In genomic region chr19:49556412-49557398, GRCh38 we compare ENCODE assay signal across 10 cellular contexts. TPM values are rescaled to one million over a fixed set of nuclear protein-coding genes. Genes with fewer than 3 reads are reported as not detected.
DNase-seq lines count a peak whose midpoint lies in the region; ATAC-seq lines count a peak whose summit lies in the region.
"Had no signal": no experiment of that assay in that cellular context is flagged by ENCODE, and none has a peak within 500 bp of the region (broad histone marks: within the 10 kb centered on the region; RNA-seq: fewer than 3 reads in every experiment).

No MANE protein-coding gene starts in this region.

- H4K20me1 ChIP-seq in Karpas-422 (ENCODE audit: insufficient read depth, low read depth, low read length) = no peaks in the 10 kb centered on the region; the same call in 1 of the 2 replicates

- intact Hi-C loops in activated T-helper 2 cell treated with anti-CD3 and anti-CD28 coated beads, Interferon-gamma antibody, Interleukin-2, Interleukin-4, amounts not matched to agents 10 μg/mL and 5 μg/mL and 100 μg/mL, durations not matched to agents 14 hours and 24 hours and 36 hours (cut with micrococcal nuclease) = no loop called here

- peak; percentile 7 for ATAC-seq in stimulated activated naive CD8-positive, alpha-beta T cell treated with anti-CD3 and anti-CD28 coated beads, Interleukin-15, Interleukin-2, amounts not matched to agents 100 U/mL and 50 U/mL, for 24 hours

- no peaks in the 10 kb centered on the region for H3K4me1 ChIP-seq in iPS-20b (ENCODE audit: insufficient read depth, low read length)
- no peaks in the 10 kb centered on the region for H3K4me1 ChIP-seq in Karpas-422 (ENCODE audit: low read length)

- peak overlapping the region; percentile 80; the same call in 1 of the 2 replicates for H3K9ac ChIP-seq in iPS-20b (ENCODE audit: low read depth, low read length)
- H3K9ac ChIP-seq in Karpas-422 (ENCODE audit: low read length) = no peak overlapping the region

- peak overlapping the region; percentile 4 for H3K27ac Mint-ChIP-seq in activated T-helper 2 cell treated with anti-CD3 and anti-CD28 coated beads, Interferon-gamma antibody, Interleukin-2, Interleukin-4, amounts not matched to agents 10 μg/mL and 5 μg/mL and 100 μg/mL, durations not matched to agents 14 hours and 24 hours and 36 hours

- H3K4me1 Mint-ChIP-seq in activated T-helper 2 cell treated with anti-CD3 and anti-CD28 coated beads, Interferon-gamma antibody, Interleukin-2, Interleukin-4, amounts not matched to agents 10 μg/mL and 5 μg/mL and 100 μg/mL, durations not matched to agents 14 hours and 24 hours and 36 hours (ENCODE audit: low read depth) = peaks cover 66% of the 10 kb centered on the region

- no peak overlapping the region for H3K4me2 ChIP-seq in Karpas-422 (ENCODE audit: low read depth, low read length, poor library complexity, severe bottlenecking)

- H3K36me3 ChIP-seq in iPS-20b (ENCODE audit: insufficient read depth, low read depth, low read length) (peaks cover 38% of the 10 kb centered on the region), Karpas-422 (ENCODE audit: insufficient read depth, low read length) (peaks cover 24% of the 10 kb centered on the region)

- H3K4me3 ChIP-seq in iPS-20b (ENCODE audit: low read length) (peak overlapping the region; percentile 85), Karpas-422 (ENCODE audit: low read length) (no peak overlapping the region)

- H3K36me3 Mint-ChIP-seq in activated T-helper 2 cell treated with anti-CD3 and anti-CD28 coated beads, Interferon-gamma antibody, Interleukin-2, Interleukin-4, amounts not matched to agents 10 μg/mL and 5 μg/mL and 100 μg/mL, durations not matched to agents 14 hours and 24 hours and 36 hours (ENCODE audit: low read depth) = peaks cover 65% of the 10 kb centered on the region

- H3K27me3 ChIP-seq in iPS-20b (ENCODE audit: insufficient read depth, low read length) (no peaks in the 10 kb centered on the region), Karpas-422 (ENCODE audit: low read length) (no peaks in the 10 kb centered on the region)

- H3K27ac ChIP-seq in iPS-20b (ENCODE audit: low read length) (peak overlapping the region; percentile 81), Karpas-422 (ENCODE audit: low read length) (no peak overlapping the region)

- no peak overlapping the region for H2AFZ ChIP-seq in Karpas-422 (ENCODE audit: low read length)

- no peaks in the 10 kb centered on the region for H3K9me3 Mint-ChIP-seq in activated T-helper 2 cell treated with anti-CD3 and anti-CD28 coated beads, Interferon-gamma antibody, Interleukin-2, Interleukin-4, amounts not matched to agents 10 μg/mL and 5 μg/mL and 100 μg/mL, durations not matched to agents 14 hours and 24 hours and 36 hours

- H3K27me3 Mint-ChIP-seq in activated T-helper 2 cell treated with anti-CD3 and anti-CD28 coated beads, Interferon-gamma antibody, Interleukin-2, Interleukin-4, amounts not matched to agents 10 μg/mL and 5 μg/mL and 100 μg/mL, durations not matched to agents 14 hours and 24 hours and 36 hours (ENCODE audit: low read depth) = no peaks in the 10 kb centered on the region

- H3K9me3 ChIP-seq in iPS-20b (ENCODE audit: insufficient read depth, low read depth, low read length) (no peaks in the 10 kb centered on the region), Karpas-422 (ENCODE audit: low read length) (no peaks in the 10 kb centered on the region)

- no peak overlapping the region for H3K4me3 Mint-ChIP-seq in activated T-helper 2 cell treated with anti-CD3 and anti-CD28 coated beads, Interferon-gamma antibody, Interleukin-2, Interleukin-4, amounts not matched to agents 10 μg/mL and 5 μg/mL and 100 μg/mL, durations not matched to agents 14 hours and 24 hours and 36 hours (ENCODE audit: low read depth)

- peaks cover 9% of the 10 kb centered on the region; the same call in 1 of the 2 replicates for H3K79me2 ChIP-seq in Karpas-422 (ENCODE audit: low read length)

- H3K9me2 ChIP-seq in Karpas-422 (replicated peaks; ENCODE audit: insufficient read depth, low read length) = no peaks in the 10 kb centered on the region

- DNase-seq in activated effector memory CD4-positive, alpha-beta T cell treated with anti-CD3 and anti-CD28 coated beads, Interleukin-2, amount 50 U/mL, for 16 hours = peak; percentile 77
- no peak for DNase-seq in activated effector memory CD4-positive, alpha-beta T cell treated with Interleukin-2 at 50 U/mL for 16 hours
- no peak for DNase-seq in activated T-helper 2 cell treated with anti-CD3 and anti-CD28 coated beads, Interferon-gamma antibody, Interleukin-2, Interleukin-4, amounts not matched to agents 10 μg/mL and 5 μg/mL and 100 μg/mL, durations not matched to agents 14 hours and 24 hours and 36 hours (ENCODE audit: low spot score)
- DNase-seq in stimulated activated naive CD8-positive, alpha-beta T cell treated with anti-CD3 and anti-CD28 coated beads, Interleukin-15, Interleukin-2, amounts not matched to agents 100 U/mL and 50 U/mL, for 24 hours = peak; percentile 62
- DNase-seq in foreskin melanocyte (no peak), Karpas-422 (no peak), DMS53 treated with DMSO at 0.1 percent for 48 hours (lab: John Stamatoyannopoulos, UW; ENCODE audit: unreplicated experiment) (no peak)
- DNase-seq: GF-D8, NCI-H526 treated with DMSO at 0.1 percent for 48 hours had no signal

RNA-seq across cellular contexts. Expression of gene NOSIP, which starts 23.7 kb away (rescaled TPM):
- total RNA-seq in activated T-helper 2 cell treated with anti-CD3 and anti-CD28 coated beads, Interferon-gamma antibody, Interleukin-2, Interleukin-4, amounts not matched to agents 10 μg/mL and 5 μg/mL and 100 μg/mL, durations not matched to agents 14 hours and 24 hours and 36 hours = 64.8 and 67.1 TPM in 2 replicates
- total RNA-seq in Karpas-422 (2014; rRNA removed; shearing (Covaris generic); ENCODE audit: low replicate concordance) = 68.5 and 136 TPM in 2 replicates

RNA-seq across cellular contexts. Expression of gene PRRG2, which starts 24.4 kb away (rescaled TPM):
- total RNA-seq in activated T-helper 2 cell treated with anti-CD3 and anti-CD28 coated beads, Interferon-gamma antibody, Interleukin-2, Interleukin-4, amounts not matched to agents 10 μg/mL and 5 μg/mL and 100 μg/mL, durations not matched to agents 14 hours and 24 hours and 36 hours = 0.83 and 0.84 TPM in 2 replicates
- total RNA-seq in Karpas-422 (2014; rRNA removed; shearing (Covaris generic); ENCODE audit: low replicate concordance) = 1.3 and 3.8 TPM in 2 replicates

RNA-seq across cellular contexts. Expression of gene RCN3, which starts 28.9 kb away (rescaled TPM):
- 3.2 and 3.8 TPM in 2 replicates for total RNA-seq in activated T-helper 2 cell treated with anti-CD3 and anti-CD28 coated beads, Interferon-gamma antibody, Interleukin-2, Interleukin-4, amounts not matched to agents 10 μg/mL and 5 μg/mL and 100 μg/mL, durations not matched to agents 14 hours and 24 hours and 36 hours
- total RNA-seq in Karpas-422 (2014; rRNA removed; shearing (Covaris generic); ENCODE audit: low replicate concordance) = 0.22 TPM in 1 of 2 replicates, not detected in the other

RNA-seq across cellular contexts. Expression of gene PRR12, which starts 34.3 kb away (rescaled TPM):
- 34.2 and 34.6 TPM in 2 replicates for total RNA-seq in activated T-helper 2 cell treated with anti-CD3 and anti-CD28 coated beads, Interferon-gamma antibody, Interleukin-2, Interleukin-4, amounts not matched to agents 10 μg/mL and 5 μg/mL and 100 μg/mL, durations not matched to agents 14 hours and 24 hours and 36 hours
- total RNA-seq in Karpas-422 (2014; rRNA removed; shearing (Covaris generic); ENCODE audit: low replicate concordance) = 8.7 and 12.8 TPM in 2 replicates

RNA-seq across cellular contexts. Expression of gene FCGRT, which starts 44.2 kb away (rescaled TPM):
- 1.8 and 2.2 TPM in 2 replicates for total RNA-seq in activated T-helper 2 cell treated with anti-CD3 and anti-CD28 coated beads, Interferon-gamma antibody, Interleukin-2, Interleukin-4, amounts not matched to agents 10 μg/mL and 5 μg/mL and 100 μg/mL, durations not matched to agents 14 hours and 24 hours and 36 hours
- 1.8 and 3.5 TPM in 2 replicates for total RNA-seq in Karpas-422 (2014; rRNA removed; shearing (Covaris generic); ENCODE audit: low replicate concordance)

Comparison
In these comparisons a context has a peak if more than half of its experiments do, and no peak if none do; other contexts are left out.
1. DNase-seq: peak in activated effector memory CD4-positive, alpha-beta T cell treated with anti-CD3 and anti-CD28 coated beads, Interleukin-2, amount 50 U/mL, for 16 hours (single experiment) and stimulated activated naive CD8-positive, alpha-beta T cell treated with anti-CD3 and anti-CD28 coated beads, Interleukin-15, Interleukin-2, amounts not matched to agents 100 U/mL and 50 U/mL, for 24 hours (single experiment); none in activated effector memory CD4-positive, alpha-beta T cell treated with Interleukin-2 at 50 U/mL for 16 hours (single experiment), activated T-helper 2 cell treated with anti-CD3 and anti-CD28 coated beads, Interferon-gamma antibody, Interleukin-2, Interleukin-4, amounts not matched to agents 10 μg/mL and 5 μg/mL and 100 μg/mL, durations not matched to agents 14 hours and 24 hours and 36 hours (single experiment), foreskin melanocyte (single experiment), Karpas-422 (single experiment) and DMS53 treated with DMSO at 0.1 percent for 48 hours (single experiment).